22 cellular contexts compared by ENCODE assay signal in genomic region chr4:130183096-130183495, GRCh38.
DNase-seq lines count a peak whose midpoint lies in the region; ATAC-seq and TF ChIP-seq lines count a peak whose summit lies in the region.
"Had no signal": no experiment of that assay in that cellular context is flagged by ENCODE, and none has a peak within 500 bp of the region (broad histone marks: within the 10 kb centered on the region; RNA-seq: fewer than 3 reads in every experiment).

No MANE protein-coding gene starts in this region.

- no peak overlapping the region for H3K4me3 ChIP-seq in adipocyte (ENCODE audit: low read length)
- no peak overlapping the region for H3K4me3 ChIP-seq in epithelial cell of esophagus (ENCODE audit: low read length)
- H3K4me3 ChIP-seq: A549; BLaER1 treated with 17β-estradiol and CSF1 and Interleukin-3, amounts not matched to agents 10 nM and 100 nM; PC-9 had no signal

- TF ChIP-seq CTCF in epithelial cell of esophagus (IDR thresholded peaks at IDR 0.05; ENCODE audit: insufficient read depth, low read depth, low read length, missing control alignments) (no peak), mesothelial cell of epicardium (IDR thresholded peaks at IDR 0.05; ENCODE audit: unreplicated experiment) (no peak)

- no peaks in the 10 kb centered on the region for H3K36me3 ChIP-seq in adipocyte (ENCODE audit: control insufficient read depth, insufficient read depth, low read length, severe bottlenecking)
- H3K36me3 ChIP-seq: BLaER1 treated with 17β-estradiol and CSF1 and Interleukin-3, amounts not matched to agents 10 nM and 100 nM had no signal

- no peak overlapping the region for H3K9ac ChIP-seq in adipocyte (ENCODE audit: low read length)
- H3K9ac ChIP-seq: BLaER1 treated with 17β-estradiol and CSF1 and Interleukin-3, amounts not matched to agents 10 nM and 100 nM had no signal

- H3K27me3 Mint-ChIP-seq in mesothelial cell of epicardium (ENCODE audit: low read depth), result peaks cover 2% of the 10 kb centered on the region
- H3K27me3 Mint-ChIP-seq: CD4-positive, alpha-beta T cell had no signal

- H3K9me3 ChIP-seq in adipocyte (ENCODE audit: control insufficient read depth, low read length), result no peaks in the 10 kb centered on the region
- H3K9me3 ChIP-seq: A549; BLaER1 treated with 17β-estradiol and CSF1 and Interleukin-3, amounts not matched to agents 10 nM and 100 nM had no signal

- H3K36me3 Mint-ChIP-seq in mesothelial cell of epicardium, result no peaks in the 10 kb centered on the region

- H3K4me3 Mint-ChIP-seq in mesothelial cell of epicardium, result no peak overlapping the region
- H3K4me3 Mint-ChIP-seq: CD4-positive, alpha-beta T cell had no signal

- no peaks in the 10 kb centered on the region for H3K4me1 ChIP-seq in adipocyte (ENCODE audit: control insufficient read depth, insufficient read depth, low read length)
- H3K4me1 ChIP-seq: A549 had no signal

- ATAC-seq in GM18519 (IDR thresholded peaks at IDR 0.05; ENCODE audit: low FRiP score, unreplicated experiment), result no peak
- ATAC-seq in HG03469 (IDR thresholded peaks at IDR 0.05; ENCODE audit: unreplicated experiment), result no peak
- ATAC-seq: A549, HCT116 had no signal

- H3K27me3 ChIP-seq in adipocyte (replicated peaks; ENCODE audit: control insufficient read depth, insufficient read depth, low read length), result no peaks in the 10 kb centered on the region
- H3K27me3 ChIP-seq: BLaER1 treated with 17β-estradiol and CSF1 and Interleukin-3, amounts not matched to agents 10 nM and 100 nM had no signal

- H3K9me3 Mint-ChIP-seq in mesothelial cell of epicardium, result no peaks in the 10 kb centered on the region

- peak; percentile 60 for DNase-seq in ELR (ENCODE audit: low read depth)
- DNase-seq in adipocyte (ENCODE audit: low read depth), result peak; percentile 24
- DNase-seq in epithelial cell of esophagus (ENCODE audit: low read depth), result peak; percentile 34
- peak; percentile 1 for DNase-seq in iris pigment epithelial cell (ENCODE audit: low read depth)
- DNase-seq in mesothelial cell of epicardium (ENCODE audit: low spot score in 2 of 2, unreplicated experiment in 2 of 2), result no peak
- DNase-seq: AML-193; CD4-positive, alpha-beta T cell; KBM-7; MV-4-11; NCI-H1105; NCI-H1930; NCI-H446; NCI-H526; NCI-H82; NK-92 treated with Interleukin-12 subunit alpha and Interleukin-12 subunit beta, amount 100 ng/mL, for 24 hours; PC-9; SHP77 treated with DMSO at 0.1 percent for 48 hours had no signal

- H3K27ac Mint-ChIP-seq in mesothelial cell of epicardium, result no peak overlapping the region
- H3K27ac Mint-ChIP-seq: CD4-positive, alpha-beta T cell had no signal

- H3K4me1 Mint-ChIP-seq in mesothelial cell of epicardium, result no peaks in the 10 kb centered on the region

Comparison
In these comparisons a context has a peak if more than half of its experiments do, and no peak if none do; other contexts are left out.
1. DNase-seq: peak in ELR (single experiment), adipocyte (single experiment), epithelial cell of esophagus (single experiment) and iris pigment epithelial cell (single experiment); none in mesothelial cell of epicardium (0 of 2).